ENCODE assay signal across 9 cellular contexts in genomic region chr1:198641506-198641905, GRCh38. TPM values are rescaled to one million over a fixed set of nuclear protein-coding genes. Genes with fewer than 3 reads are reported as not detected.
DNase-seq lines count a peak whose midpoint lies in the region; ATAC-seq and TF ChIP-seq lines count a peak whose summit lies in the region.
"Had no signal": no experiment of that assay in that cellular context is flagged by ENCODE, and none has a peak within 500 bp of the region (broad histone marks: within the 10 kb centered on the region; RNA-seq: fewer than 3 reads in every experiment).

No MANE protein-coding gene starts in this region.

- H3K4me1 ChIP-seq in OCI-LY1 (ENCODE audit: insufficient read depth, low read length, severe bottlenecking) (peaks cover 79% of the 10 kb centered on the region), uterus (no peaks in the 10 kb centered on the region)

- intact Hi-C loops in uterus (cut with DNase I; ENCODE audit: low total_unique reads), result no loop called here

- no peak overlapping the region for H2AFZ ChIP-seq in OCI-LY1 (ENCODE audit: low read length)

- no peaks in the 10 kb centered on the region for H4K20me1 ChIP-seq in OCI-LY1 (ENCODE audit: insufficient read depth, low read length)

- H3K27me3 ChIP-seq in OCI-LY1 (ENCODE audit: insufficient read depth, low read length) (no peaks in the 10 kb centered on the region), uterus (no peaks in the 10 kb centered on the region)

- peaks cover 63% of the 10 kb centered on the region for H3K36me3 ChIP-seq in OCI-LY1 (ENCODE audit: insufficient read depth, low read length)
- no peaks in the 10 kb centered on the region for H3K36me3 ChIP-seq in uterus

- H3K4me3 ChIP-seq in OCI-LY1 (ENCODE audit: low read depth, low read length, poor library complexity, severe bottlenecking), result peak overlapping the region; percentile 68
- no peak overlapping the region for H3K4me3 ChIP-seq in fibroblast of mammary gland (ENCODE audit: control insufficient read depth, low read depth, low read length)
- H3K4me3 ChIP-seq in uterus, result no peak overlapping the region

- peak overlapping the region; percentile 84 for H3K9ac ChIP-seq in OCI-LY1 (ENCODE audit: low read length)

- TF ChIP-seq POLR2A in uterus (IDR thresholded peaks at IDR 0.05), result no peak

- H3K27ac ChIP-seq in OCI-LY1 (ENCODE audit: low read depth, low read length, poor library complexity, severe bottlenecking) (peak overlapping the region; percentile 99), uterus (no peak overlapping the region)

- DNase-seq in fibroblast of mammary gland (ENCODE audit: low read depth) (peak; percentile 26), hypothalamus (lab: John Stamatoyannopoulos, UW) (no peak), uterus (no peak), D341Med (ENCODE audit: low spot score) (no peak)

- no peaks in the 10 kb centered on the region for H3K9me3 ChIP-seq in OCI-LY1 (ENCODE audit: low read length)
- H3K9me3 ChIP-seq in uterus, result no peaks in the 10 kb centered on the region

- H3K9me2 ChIP-seq in OCI-LY1 (ENCODE audit: low read depth, low read length), result no peaks in the 10 kb centered on the region

- peak overlapping the region; percentile 86 for H3K4me2 ChIP-seq in OCI-LY1 (ENCODE audit: low read length)

- TF ChIP-seq CTCF in OCI-LY1 (IDR thresholded peaks at IDR 0.05; ENCODE audit: low read length), result no peak
- no peak for TF ChIP-seq CTCF in fibroblast of mammary gland (conservative IDR thresholded peaks at IDR 0.05; ENCODE audit: control insufficient read depth, insufficient read depth, low read depth, low read length)
- TF ChIP-seq CTCF in uterus (IDR thresholded peaks at IDR 0.05), result no peak

- H3F3A ChIP-seq in OCI-LY1 (ENCODE audit: insufficient read depth, low read length), result peaks cover 15% of the 10 kb centered on the region; the same call in 1 of the 2 replicates

- ATAC-seq in GM18867 (IDR thresholded peaks at IDR 0.05; ENCODE audit: unreplicated experiment) (peak; percentile 43), HG02610 (IDR thresholded peaks at IDR 0.05; ENCODE audit: unreplicated experiment) (peak; percentile 51), GM19324 (IDR thresholded peaks at IDR 0.05; ENCODE audit: low FRiP score, unreplicated experiment) (no peak)

- H3K79me2 ChIP-seq in OCI-LY1 (ENCODE audit: insufficient read depth, low read length), result peaks cover 87% of the 10 kb centered on the region

RNA-seq across cellular contexts. Expression of gene PTPRC, which starts 2.7 kb away (rescaled TPM):
- total RNA-seq in uterus, result 10 to 100 TPM; 12.7 to 28.7 (median 16.3) TPM
- total RNA-seq: NCI-H460 had no signal
